In genomic region chr11:78339483-78339882, GRCh38 we compare ENCODE assay signal across 1 cellular context.
TF ChIP-seq lines count a peak whose summit lies in the region.

No MANE protein-coding gene starts in this region.

TF ChIP-seq in K562, 482 proteins besides CTCF, POLR2A, EP300 and RAD21 (continued from another document and continues in another):
- TF ChIP-seq GTF3C2 (IDR thresholded peaks at IDR 0.05; ENCODE audit: borderline replicate concordance, extremely low read depth, insufficient read length) (no peak), MEIS2 (IDR thresholded peaks at IDR 0.05; ENCODE audit: partially characterized antibody) (peak; percentile 90), EWSR1 (IDR thresholded peaks at IDR 0.05; ENCODE audit: borderline replicate concordance, low read depth, partially characterized antibody) (no peak), HDAC6 (IDR thresholded peaks at IDR 0.05; ENCODE audit: low read depth, low read length) (no peak), PKNOX1 (IDR thresholded peaks at IDR 0.05) (peak; percentile 63; the same call in 1 of the 2 replicates), ELF2 (CRISPR knock-in tag; IDR thresholded peaks at IDR 0.05) (no peak), ZNF592 (IDR thresholded peaks at IDR 0.05) (no peak; the same call in 1 of the 2 replicates), ZNF583 (CRISPR knock-in tag; IDR thresholded peaks at IDR 0.05) (no peak), EHMT2 (IDR thresholded peaks at IDR 0.05) (peak; percentile 59; the same call in 1 of the 2 replicates), CBX1 (IDR thresholded peaks at IDR 0.05; ENCODE audit: low read depth) (no peak), NFE2 (IDR thresholded peaks at IDR 0.05; ENCODE audit: low read depth) (peak; percentile 27), TSHZ1 (CRISPR knock-in tag; IDR thresholded peaks at IDR 0.05) (no peak), MBD2 (IDR thresholded peaks at IDR 0.05; ENCODE audit: borderline replicate concordance, low read depth) (no peak), XRCC5 (IDR thresholded peaks at IDR 0.05; ENCODE audit: low read depth, low read length) (no peak), BRD4 (IDR thresholded peaks at IDR 0.05) (no peak), ZNF175 (CRISPR knock-in tag; IDR thresholded peaks at IDR 0.05; ENCODE audit: low read depth) (no peak; the same call in 1 of the 2 replicates), ZNF282 (CRISPR knock-in tag; IDR thresholded peaks at IDR 0.05) (no peak), RHOXF2B (CRISPR knock-in tag; conservative IDR thresholded peaks at IDR 0.05) (no peak), ZSCAN32 (CRISPR knock-in tag; IDR thresholded peaks at IDR 0.05) (no peak), ETV5 (CRISPR knock-in tag; IDR thresholded peaks at IDR 0.05; ENCODE audit: low read depth) (no peak), POLR2AphosphoS5 (IDR thresholded peaks at IDR 0.05; ENCODE audit: control insufficient read depth, insufficient read depth, low read depth, low read length) (no peak), BCLAF1 (IDR thresholded peaks at IDR 0.05; ENCODE audit: borderline replicate concordance in 1 of 2, control insufficient read depth in 1 of 2, low read depth in 2 of 2, low read length in 1 of 2) (no peak), RNF2 (IDR thresholded peaks at IDR 0.05) (peak; percentile 24; the same call in 1 of the 2 replicates), NFYB (IDR thresholded peaks at IDR 0.05; ENCODE audit: extremely low read depth, insufficient read length) (no peak), RBFOX2 (IDR thresholded peaks at IDR 0.05; ENCODE audit: low read depth, low read length) (no peak), HIVEP1 (CRISPR knock-in tag; IDR thresholded peaks at IDR 0.05) (no peak), TCF7L2 (IDR thresholded peaks at IDR 0.05; ENCODE audit: low read depth, low read length) (no peak), ZNF695 (CRISPR knock-in tag; IDR thresholded peaks at IDR 0.05) (no peak), E2F3 (CRISPR knock-in tag; IDR thresholded peaks at IDR 0.05) (no peak), ATF7 (IDR thresholded peaks at IDR 0.05) (no peak), CC2D1A (IDR thresholded peaks at IDR 0.05) (no peak; the same call in 1 of the 2 replicates), ZNF280B (CRISPR knock-in tag; IDR thresholded peaks at IDR 0.05) (no peak), E2F4 (CRISPR knock-in tag; IDR thresholded peaks at IDR 0.05; ENCODE audit: low read depth) (no peak), BACH1 (tag; IDR thresholded peaks at IDR 0.05) (peak; percentile 31; the same call in 1 of the 2 replicates), ILK (tag; IDR thresholded peaks at IDR 0.05; ENCODE audit: borderline replicate concordance, low read depth) (no peak), KLF6 (CRISPR knock-in tag; IDR thresholded peaks at IDR 0.05; ENCODE audit: borderline replicate concordance) (no peak), RBM14 (IDR thresholded peaks at IDR 0.05; ENCODE audit: borderline replicate concordance, insufficient read depth, low read depth, low read length) (no peak), NCOA2 (IDR thresholded peaks at IDR 0.05; ENCODE audit: partially characterized antibody in 2 of 2) (no peak), GTF2B (IDR thresholded peaks at IDR 0.05; ENCODE audit: extremely low read depth, insufficient read length) (no peak), BHLHE40 (IDR thresholded peaks at IDR 0.05; ENCODE audit: low read length) (no peak), ZNF384 (IDR thresholded peaks at IDR 0.05; ENCODE audit: low read depth, low read length) (no peak), ARNT (IDR thresholded peaks at IDR 0.05) (0 out of 4 replicates have a peak, but pooled peaks of 1 of the 2 experiments have one; percentile 18), ZBTB8A (IDR thresholded peaks at IDR 0.05; ENCODE audit: partially characterized antibody) (no peak), MAFG (tag; conservative IDR thresholded peaks at IDR 0.05) (no peak), KDM2B (CRISPR knock-in tag; IDR thresholded peaks at IDR 0.05) (no peak), ZBTB9 (CRISPR knock-in tag; IDR thresholded peaks at IDR 0.05) (0 out of 2 replicates have a peak, but pooled peaks have one; percentile 11), SMARCE1 (IDR thresholded peaks at IDR 0.05) (no peak), NUFIP1 (IDR thresholded peaks at IDR 0.05; ENCODE audit: partially characterized antibody) (no peak), HDAC8 (tag; IDR thresholded peaks at IDR 0.05) (no peak)
